14 cellular contexts compared by ENCODE assay signal in genomic region chr11:44475114-44475686, GRCh38.
DNase-seq lines count a peak whose midpoint lies in the region; ATAC-seq and TF ChIP-seq lines count a peak whose summit lies in the region.
"Had no signal": no experiment of that assay in that cellular context is flagged by ENCODE, and none has a peak within 500 bp of the region (broad histone marks: within the 10 kb centered on the region; RNA-seq: fewer than 3 reads in every experiment).

No MANE protein-coding gene starts in this region.

- H3K36me3 Mint-ChIP-seq in endothelial cell (ENCODE audit: low read depth, unreplicated experiment): peaks cover 5% of the 10 kb centered on the region
- no peaks in the 10 kb centered on the region for H3K36me3 Mint-ChIP-seq in stimulated activated memory B cell treated with anti-CD40 and anti-IgM and Interleukin-4, amounts not matched to agents 10 μg/mL and 1 μg/mL and 100 μg/mL, for 72 hours

- no peak overlapping the region for H3K4me3 ChIP-seq in DND-41 (ENCODE audit: low read depth in 1 of 2, low read length in 2 of 2)
- H3K4me3 ChIP-seq: HAP-1 had no signal

- H3K9ac ChIP-seq in DND-41 (ENCODE audit: low read depth, low read length): no peak overlapping the region

- H3K36me3 ChIP-seq in DND-41 (ENCODE audit: insufficient read depth, low read length): no peaks in the 10 kb centered on the region
- H3K36me3 ChIP-seq: HAP-1 had no signal

- H4K20me1 ChIP-seq in DND-41 (ENCODE audit: insufficient read depth, low read length): no peaks in the 10 kb centered on the region; the same call in 1 of the 2 replicates

- no peak overlapping the region for H2AFZ ChIP-seq in DND-41 (ENCODE audit: low read depth, low read length)

- no peaks in the 10 kb centered on the region for H3K9me3 Mint-ChIP-seq in endothelial cell (ENCODE audit: unreplicated experiment)
- H3K9me3 Mint-ChIP-seq in stimulated activated memory B cell treated with anti-CD40 and anti-IgM and Interleukin-4, amounts not matched to agents 10 μg/mL and 1 μg/mL and 100 μg/mL, for 72 hours: peaks cover 2% of the 10 kb centered on the region
- H3K9me3 Mint-ChIP-seq: CD4-positive, alpha-beta T cell had no signal

- no peaks in the 10 kb centered on the region for H3K79me2 ChIP-seq in DND-41 (ENCODE audit: insufficient read depth, low read length)

- peaks cover 10% of the 10 kb centered on the region for H3K27me3 ChIP-seq in DND-41 (ENCODE audit: insufficient read depth, low read length, poor library complexity)

- intact Hi-C loops in left ventricle myocardium superior (cut with micrococcal nuclease): no loop called here

- H3K27ac Mint-ChIP-seq in endothelial cell (ENCODE audit: unreplicated experiment): peak overlapping the region; percentile 43
- no peak overlapping the region for H3K27ac Mint-ChIP-seq in stimulated activated memory B cell treated with anti-CD40 and anti-IgM and Interleukin-4, amounts not matched to agents 10 μg/mL and 1 μg/mL and 100 μg/mL, for 72 hours
- H3K27ac Mint-ChIP-seq: CD4-positive, alpha-beta T cell had no signal

- H3K4me1 Mint-ChIP-seq in endothelial cell (ENCODE audit: unreplicated experiment): peaks cover 14% of the 10 kb centered on the region
- H3K4me1 Mint-ChIP-seq in stimulated activated memory B cell treated with anti-CD40 and anti-IgM and Interleukin-4, amounts not matched to agents 10 μg/mL and 1 μg/mL and 100 μg/mL, for 72 hours: no peaks in the 10 kb centered on the region

- H3K4me1 ChIP-seq in DND-41 (ENCODE audit: insufficient read depth, low read length): no peaks in the 10 kb centered on the region
- H3K4me1 ChIP-seq: HAP-1 had no signal

- peaks cover 2% of the 10 kb centered on the region for H3K27me3 Mint-ChIP-seq in endothelial cell (ENCODE audit: unreplicated experiment)
- peaks cover 36% of the 10 kb centered on the region for H3K27me3 Mint-ChIP-seq in stimulated activated memory B cell treated with anti-CD40 and anti-IgM and Interleukin-4, amounts not matched to agents 10 μg/mL and 1 μg/mL and 100 μg/mL, for 72 hours

- ATAC-seq in DND-41 (ENCODE audit: insufficient read depth, low read depth): peak; percentile 33; the same call in 1 of the 3 replicates
- ATAC-seq in left ventricle myocardium superior: peak; percentile 67
- peak; percentile 9 for ATAC-seq in stimulated activated memory B cell treated with anti-CD40 and anti-IgM and Interleukin-4, amounts not matched to agents 10 μg/mL and 1 μg/mL and 100 μg/mL, for 72 hours
- no peak for ATAC-seq in GM19397 (IDR thresholded peaks at IDR 0.05; ENCODE audit: unreplicated experiment)

- peak; percentile 10 for DNase-seq in DND-41
- DNase-seq in endothelial cell (ENCODE audit: low spot score): no peak
- DNase-seq in left ventricle myocardium superior: no peak
- no peak for DNase-seq in OCI-M2 (lab: John Stamatoyannopoulos, UW; ENCODE audit: unreplicated experiment)
- DNase-seq in activated gamma-delta T cell treated with Interleukin-2 at 50 U/mL for 16 hours: no peak
- DNase-seq: C1 segment of cervical spinal cord; Calu3; CD4-positive, alpha-beta T cell; DMS 273 treated with DMSO at 0.1 percent for 48 hours; DMS79; EL had no signal

- H3K9me3 ChIP-seq in DND-41 (ENCODE audit: insufficient read depth, low read length, severe bottlenecking): no peaks in the 10 kb centered on the region
- H3K9me3 ChIP-seq: HAP-1 had no signal

- TF ChIP-seq CTCF in DND-41 (IDR thresholded peaks at IDR 0.05; ENCODE audit: borderline replicate concordance, extremely low read depth, low read length, poor library complexity, severe bottlenecking): no peak
- no peak for TF ChIP-seq CTCF in endothelial cell (IDR thresholded peaks at IDR 0.05; ENCODE audit: unreplicated experiment)

- H3K4me3 Mint-ChIP-seq in endothelial cell (ENCODE audit: unreplicated experiment): no peak overlapping the region
- no peak overlapping the region for H3K4me3 Mint-ChIP-seq in stimulated activated memory B cell treated with anti-CD40 and anti-IgM and Interleukin-4, amounts not matched to agents 10 μg/mL and 1 μg/mL and 100 μg/mL, for 72 hours
- H3K4me3 Mint-ChIP-seq: CD4-positive, alpha-beta T cell had no signal

- H3K4me2 ChIP-seq in DND-41 (ENCODE audit: insufficient read depth, low read length): no peak overlapping the region

- H3K27ac ChIP-seq in DND-41 (ENCODE audit: low read length): no peak overlapping the region
